9 cellular contexts compared by ENCODE assay signal in the genomic region with DNA sequence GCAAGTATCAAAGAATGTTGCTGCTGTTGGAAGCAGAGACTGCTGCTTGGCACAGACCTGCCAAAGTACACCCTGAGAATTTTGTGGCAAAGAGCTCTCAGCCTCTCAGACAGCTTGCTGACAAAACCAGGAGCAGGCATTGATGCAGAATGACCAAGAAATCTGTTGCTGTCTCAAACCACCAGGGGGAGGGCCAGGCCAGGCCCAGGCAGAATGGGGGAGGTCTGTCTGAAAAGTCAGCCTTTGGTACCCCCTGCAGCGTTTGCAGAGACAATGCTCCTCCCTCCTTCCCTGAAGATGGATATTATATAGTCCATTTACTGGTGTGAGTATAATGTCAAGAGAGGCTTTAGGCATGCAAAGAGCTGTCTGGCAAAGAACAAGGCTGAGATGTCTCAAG. TPM values are rescaled to one million over a fixed set of nuclear protein-coding genes. Genes with fewer than 3 reads are reported as not detected.
DNase-seq lines count a peak whose midpoint lies in the region; ATAC-seq and TF ChIP-seq lines count a peak whose summit lies in the region.
"Had no signal": no experiment of that assay in that cellular context is flagged by ENCODE, and none has a peak within 500 bp of the region (broad histone marks: within the 10 kb centered on the region; RNA-seq: fewer than 3 reads in every experiment).

No MANE protein-coding gene starts in this region.

- in situ Hi-C loops in KBM-7 (cut with MboI; ENCODE audit: low pct_unique_long_range_greater_than_20kb, low sequenced_read_pairs), result no loop called here

- TF ChIP-seq CTCF in brain (conservative IDR thresholded peaks at IDR 0.05) (peak; percentile 74 to 82), osteocyte (IDR thresholded peaks at IDR 0.05) (peak; percentile 32)

- DNase-seq in NCI-H345 (lab: John Stamatoyannopoulos, UW) (peak; percentile 29), NCI-H345 treated with DMSO at 0.1 percent for 48 hours (lab: John Stamatoyannopoulos, UW; ENCODE audit: unreplicated experiment) (no peak), KBM-7 (peak; percentile 35), osteocyte (ENCODE audit: extremely low spot score, unreplicated experiment) (no peak), immature natural killer cell (no peak), LoVo (ENCODE audit: low spot score) (no peak)
- DNase-seq: activated CD4-positive, alpha-beta T cell treated with anti-CD3 and anti-CD28 coated beads, Interleukin-2, amount 10 ng/mL, durations not matched to agents 7 days and 5 days had no signal

- no peak for ATAC-seq in GM18873 (IDR thresholded peaks at IDR 0.05; ENCODE audit: low FRiP score, unreplicated experiment)

- H3K27ac Mint-ChIP-seq in brain (peak overlapping the region in 1 of 5 experiments; percentile 34), osteocyte (ENCODE audit: unreplicated experiment) (no peak overlapping the region), immature natural killer cell (no peak overlapping the region)
- H3K27ac Mint-ChIP-seq: activated CD4-positive, alpha-beta T cell treated with anti-CD3 and anti-CD28 coated beads, Interleukin-2, amount 10 ng/mL, durations not matched to agents 7 days and 5 days had no signal

- H3K9me3 Mint-ChIP-seq in brain (peaks cover 0 to 2% (median 0%) of the 10 kb centered on the region in 5 experiments), osteocyte (ENCODE audit: unreplicated experiment) (no peaks in the 10 kb centered on the region), immature natural killer cell (peaks cover 0 to 2% (median 0%) of the 10 kb centered on the region in 6 donors)
- H3K9me3 Mint-ChIP-seq: activated CD4-positive, alpha-beta T cell treated with anti-CD3 and anti-CD28 coated beads, Interleukin-2, amount 10 ng/mL, durations not matched to agents 7 days and 5 days had no signal

- no peak overlapping the region for H3K4me3 Mint-ChIP-seq in brain
- no peak overlapping the region for H3K4me3 Mint-ChIP-seq in osteocyte (ENCODE audit: unreplicated experiment)
- no peak overlapping the region for H3K4me3 Mint-ChIP-seq in immature natural killer cell
- H3K4me3 Mint-ChIP-seq: activated CD4-positive, alpha-beta T cell treated with anti-CD3 and anti-CD28 coated beads, Interleukin-2, amount 10 ng/mL, durations not matched to agents 7 days and 5 days had no signal

- H3K4me1 Mint-ChIP-seq in brain (peaks cover 18% of the 10 kb centered on the region), osteocyte (ENCODE audit: unreplicated experiment) (no peaks in the 10 kb centered on the region), immature natural killer cell (no peaks in the 10 kb centered on the region)
- H3K4me1 Mint-ChIP-seq: activated CD4-positive, alpha-beta T cell treated with anti-CD3 and anti-CD28 coated beads, Interleukin-2, amount 10 ng/mL, durations not matched to agents 7 days and 5 days had no signal

- H3K27me3 Mint-ChIP-seq in brain (peaks cover 3% of the 10 kb centered on the region), osteocyte (ENCODE audit: unreplicated experiment) (no peaks in the 10 kb centered on the region), immature natural killer cell (ENCODE audit: low read depth in 3 of 3) (peaks cover 2 to 4% (median 3%) of the 10 kb centered on the region in 3 donors)
- H3K27me3 Mint-ChIP-seq: activated CD4-positive, alpha-beta T cell treated with anti-CD3 and anti-CD28 coated beads, Interleukin-2, amount 10 ng/mL, durations not matched to agents 7 days and 5 days had no signal

- no peaks in the 10 kb centered on the region for H3K36me3 Mint-ChIP-seq in brain
- no peaks in the 10 kb centered on the region for H3K36me3 Mint-ChIP-seq in osteocyte (ENCODE audit: unreplicated experiment)
- no peaks in the 10 kb centered on the region for H3K36me3 Mint-ChIP-seq in immature natural killer cell

RNA-seq across cellular contexts. Expression of a gene that starts 52.9 kb away (rescaled TPM):
- polyA plus RNA-seq in brain (ENCODE audit: insufficient read depth, low read depth, low replicate concordance), result not detected
- total RNA-seq in osteocyte, result not detected in 2 replicates
- polyA plus RNA-seq in immature natural killer cell, result not detected
- total RNA-seq: activated CD4-positive, alpha-beta T cell treated with anti-CD3 and anti-CD28 coated beads, Interleukin-2, amount 10 ng/mL, durations not matched to agents 7 days and 5 days had no signal

Comparison
In these comparisons a context has a peak if more than half of its experiments do, and no peak if none do; other contexts are left out.
1. DNase-seq: peak in NCI-H345 (single experiment) and KBM-7 (single experiment); none in NCI-H345 treated with DMSO at 0.1 percent for 48 hours (single experiment), osteocyte (single experiment), immature natural killer cell (0 of 3) and LoVo (single experiment).